ENCODE assay signal across 8 cellular contexts in genomic region chr2:213806125-213806726, GRCh38.
DNase-seq lines count a peak whose midpoint lies in the region; ATAC-seq and TF ChIP-seq lines count a peak whose summit lies in the region.

No MANE protein-coding gene starts in this region.

- no peak overlapping the region for H4K91ac ChIP-seq in mesenchymal stem cell (ENCODE audit: low read length)

- CTCF ChIA-PET in CD4-positive, alpha-beta memory T cell (lab: Charles Lee; ENCODE audit: partially characterized antibody) = no interaction called here

- H3K4ac ChIP-seq in mesenchymal stem cell (ENCODE audit: low read depth in 1 of 2, low read length in 2 of 2) = no peak overlapping the region

- H3K4me2 ChIP-seq in mesenchymal stem cell (ENCODE audit: low read length, poor library complexity, severe bottlenecking) = no peak overlapping the region

- no peak overlapping the region for H2AFZ ChIP-seq in mesenchymal stem cell (ENCODE audit: low read depth, low read length)

- H3K79me1 ChIP-seq in mesenchymal stem cell (replicated peaks; ENCODE audit: low read length, poor library complexity, severe bottlenecking) = no peaks in the 10 kb centered on the region

- no peak overlapping the region for H3K18ac ChIP-seq in mesenchymal stem cell (ENCODE audit: low read depth in 1 of 2, low read length in 2 of 2)

- no peaks in the 10 kb centered on the region for H3K9me3 ChIP-seq in mesenchymal stem cell (ENCODE audit: control insufficient read depth, low read length)
- no peaks in the 10 kb centered on the region for H3K9me3 ChIP-seq in CD4-positive, alpha-beta memory T cell (ENCODE audit: control insufficient read depth in 1 of 2, low read length in 2 of 2)

- no peak overlapping the region for H3K4me3 Mint-ChIP-seq in CD4-positive, alpha-beta memory T cell

- no peaks in the 10 kb centered on the region for H3K36me3 Mint-ChIP-seq in CD4-positive, alpha-beta memory T cell

- H2BK120ac ChIP-seq in mesenchymal stem cell (ENCODE audit: low read depth, low read length) = no peak overlapping the region

- H3K27me3 Mint-ChIP-seq in CD4-positive, alpha-beta memory T cell = no peaks in the 10 kb centered on the region

- no peak overlapping the region for H2BK5ac ChIP-seq in mesenchymal stem cell (ENCODE audit: low read depth, low read length, poor library complexity, severe bottlenecking)

- POLR2A ChIA-PET in CD4-positive, alpha-beta memory T cell (lab: Charles Lee; ENCODE audit: partially characterized antibody) = no interaction called here

- H3K4me1 ChIP-seq in mesenchymal stem cell (ENCODE audit: control insufficient read depth, insufficient read depth, low read depth, low read length) = no peaks in the 10 kb centered on the region
- no peaks in the 10 kb centered on the region for H3K4me1 ChIP-seq in CD4-positive, alpha-beta memory T cell (ENCODE audit: insufficient read depth, low read length)

- no peaks in the 10 kb centered on the region for H3K36me3 ChIP-seq in mesenchymal stem cell (ENCODE audit: control insufficient read depth in 1 of 2, insufficient read depth in 2 of 2, low read depth in 1 of 2, low read length in 2 of 2)
- no peaks in the 10 kb centered on the region for H3K36me3 ChIP-seq in CD4-positive, alpha-beta memory T cell (ENCODE audit: insufficient read depth, low read length)

- H2AK5ac ChIP-seq in mesenchymal stem cell (ENCODE audit: low read length, severe bottlenecking) = no peak overlapping the region

- H2BK12ac ChIP-seq in mesenchymal stem cell (ENCODE audit: low read length in 2 of 2) = no peak overlapping the region

- no peak for TF ChIP-seq EP300 in Ishikawa (IDR thresholded peaks at IDR 0.05; ENCODE audit: borderline replicate concordance)

- DNase-seq in DMS114 treated with DMSO at 0.1 percent for 48 hours (lab: John Stamatoyannopoulos, UW; ENCODE audit: unreplicated experiment) = peak; percentile 1
- peak; percentile 17 for DNase-seq in amniotic stem cell (lab: John Stamatoyannopoulos, UW)
- peak; percentile 36 for DNase-seq in mesenchymal stem cell
- DNase-seq in CD4-positive, alpha-beta memory T cell = no peak
- DNase-seq in activated gamma-delta T cell (lab: John Stamatoyannopoulos, UW) = no peak
- no peak for DNase-seq in effector CD4-positive, alpha-beta T cell

- H3K23ac ChIP-seq in mesenchymal stem cell (ENCODE audit: low read length in 2 of 2) = no peak overlapping the region

- no peak overlapping the region for H3K14ac ChIP-seq in mesenchymal stem cell (ENCODE audit: low read length in 2 of 2)

- H4K8ac ChIP-seq in mesenchymal stem cell (ENCODE audit: low read length) = no peak overlapping the region

- intact Hi-C loops in CD4-positive, alpha-beta memory T cell (cut with micrococcal nuclease) = no loop called here

- no peak for ATAC-seq in GM21529 (IDR thresholded peaks at IDR 0.05; ENCODE audit: unreplicated experiment)

- H3K9ac ChIP-seq in mesenchymal stem cell (ENCODE audit: low read length) = no peak overlapping the region

- no CpG with 5 or more reads among the region's 1 CpG for WGBS in mesenchymal stem cell

- no peaks in the 10 kb centered on the region for H3K9me3 Mint-ChIP-seq in CD4-positive, alpha-beta memory T cell

- no peak overlapping the region for H3K27ac Mint-ChIP-seq in CD4-positive, alpha-beta memory T cell

- no peak overlapping the region for H3K4me3 ChIP-seq in mesenchymal stem cell (ENCODE audit: insufficient read depth in 1 of 2, low read depth in 1 of 2, low read length in 2 of 2)
- H3K4me3 ChIP-seq in CD4-positive, alpha-beta memory T cell (ENCODE audit: low read length in 2 of 2) = no peak overlapping the region

- H2BK15ac ChIP-seq in mesenchymal stem cell (ENCODE audit: low read depth, poor library complexity, severe bottlenecking) = no peak overlapping the region

- TF ChIP-seq RAD21 in Ishikawa (IDR thresholded peaks at IDR 0.05; ENCODE audit: low read depth) = peak; percentile 63

- no peaks in the 10 kb centered on the region for H3K27me3 ChIP-seq in mesenchymal stem cell (ENCODE audit: control insufficient read depth in 1 of 2, insufficient read depth in 1 of 2, low read length in 2 of 2)
- no peaks in the 10 kb centered on the region for H3K27me3 ChIP-seq in CD4-positive, alpha-beta memory T cell (ENCODE audit: insufficient read depth, low read length)

- H3K4me1 Mint-ChIP-seq in CD4-positive, alpha-beta memory T cell = no peaks in the 10 kb centered on the region

- no peak overlapping the region for H3K27ac ChIP-seq in mesenchymal stem cell (ENCODE audit: low read length, poor library complexity, severe bottlenecking)
- no peak overlapping the region for H3K27ac ChIP-seq in CD4-positive, alpha-beta memory T cell (ENCODE audit: low read depth, low read length)

TF ChIP-seq in Ishikawa, 13 proteins besides CTCF, POLR2A, EP300 and RAD21:
- TF ChIP-seq USF1 (IDR thresholded peaks at IDR 0.05) (no peak), TEAD4 (IDR thresholded peaks at IDR 0.05) (no peak), MAX (IDR thresholded peaks at IDR 0.05) (no peak), TCF12 (IDR thresholded peaks at IDR 0.05; ENCODE audit: low read depth) (no peak), REST (IDR thresholded peaks at IDR 0.05; ENCODE audit: low read depth) (no peak), TAF1 (IDR thresholded peaks at IDR 0.05; ENCODE audit: low read depth) (no peak), FOXM1 (IDR thresholded peaks at IDR 0.05; ENCODE audit: borderline replicate concordance, low read depth) (no peak), CREB1 (IDR thresholded peaks at IDR 0.05; ENCODE audit: low read depth) (no peak), YY1 (IDR thresholded peaks at IDR 0.05; ENCODE audit: low read depth) (no peak), NFIC (IDR thresholded peaks at IDR 0.05) (no peak), CEBPB (IDR thresholded peaks at IDR 0.05) (no peak), ZBTB7A (IDR thresholded peaks at IDR 0.05; ENCODE audit: low read depth) (no peak), EGR1 (IDR thresholded peaks at IDR 0.05) (no peak)

Comparison
In these comparisons a context has a peak if more than half of its experiments do, and no peak if none do; other contexts are left out.
1. DNase-seq: peak in DMS114 treated with DMSO at 0.1 percent for 48 hours (single experiment), amniotic stem cell (single experiment) and mesenchymal stem cell (single experiment); none in CD4-positive, alpha-beta memory T cell (0 of 5), activated gamma-delta T cell (single experiment) and effector CD4-positive, alpha-beta T cell (single experiment).